Comparison of ENCODE assay signal across 9 cellular contexts in genomic region chr17:75691371-75692290, GRCh38. TPM values are rescaled to one million over a fixed set of nuclear protein-coding genes. Genes with fewer than 3 reads are reported as not detected.
DNase-seq lines count a peak whose midpoint lies in the region; ATAC-seq lines count a peak whose summit lies in the region.
"Had no signal": no experiment of that assay in that cellular context is flagged by ENCODE, and none has a peak within 500 bp of the region (broad histone marks: within the 10 kb centered on the region; RNA-seq: fewer than 3 reads in every experiment).

No MANE protein-coding gene starts in this region.

- CTCF ChIA-PET in activated CD8-positive, alpha-beta memory T cell treated with anti-CD3 and anti-CD28 coated beads, Interleukin-2, amount 10 ng/mL, durations not matched to agents 7 days and 5 days (lab: Charles Lee): interaction anchor here (0.6 to 26.3 kb wide), 5 partner anchors 16 to 59 kb away, joined by 3 to 428 read pairs (median 7); partner anchors contain the start of gene SMIM5

- no peak overlapping the region for H3K4me3 Mint-ChIP-seq in activated CD8-positive, alpha-beta memory T cell treated with anti-CD3 and anti-CD28 coated beads, Interleukin-2, amount 10 ng/mL, durations not matched to agents 7 days and 5 days
- peak overlapping the region; percentile 49 for H3K4me3 Mint-ChIP-seq in activated naive CD8-positive, alpha-beta T cell treated with anti-CD3 and anti-CD28 coated beads, Interleukin-2, amount 10 ng/mL, durations not matched to agents 7 days and 5 days
- H3K4me3 Mint-ChIP-seq: T-cell had no signal

- peaks cover 9% of the 10 kb centered on the region for H3K36me3 Mint-ChIP-seq in activated CD8-positive, alpha-beta memory T cell treated with anti-CD3 and anti-CD28 coated beads, Interleukin-2, amount 10 ng/mL, durations not matched to agents 7 days and 5 days
- peaks cover 14% of the 10 kb centered on the region for H3K36me3 Mint-ChIP-seq in activated naive CD8-positive, alpha-beta T cell treated with anti-CD3 and anti-CD28 coated beads, Interleukin-2, amount 10 ng/mL, durations not matched to agents 7 days and 5 days

- POLR2A ChIA-PET in activated naive CD8-positive, alpha-beta T cell treated with anti-CD3 and anti-CD28 coated beads, Interleukin-2, amount 10 ng/mL, durations not matched to agents 7 days and 5 days (lab: Charles Lee): interaction anchor here (0.6 kb wide), 1 partner anchor 57 kb away, joined by 3 read pairs; no protein-coding TSS in a partner anchor

- peak; percentile 57 for DNase-seq in activated CD8-positive, alpha-beta memory T cell treated with anti-CD3 and anti-CD28 coated beads, Interleukin-2, amount 10 ng/mL, durations not matched to agents 7 days and 5 days
- DNase-seq in activated CD8-positive, alpha-beta memory T cell treated with anti-CD3 and anti-CD28 coated beads, Interleukin-2, amount 50 U/mL, for 4 hours: no peak
- DNase-seq in activated naive CD8-positive, alpha-beta T cell treated with anti-CD3 and anti-CD28 coated beads, Interleukin-2, amount 10 ng/mL, durations not matched to agents 7 days and 5 days: peak; percentile 40
- DNase-seq in middle frontal gyrus (ENCODE audit: extremely low spot score, low spot score): peak; percentile 29
- no peak for DNase-seq in amniotic stem cell (lab: John Stamatoyannopoulos, UW)
- DNase-seq in GM03348 (ENCODE audit: low spot score): no peak
- DNase-seq: T-cell had no signal

- peak overlapping the region; percentile 69 for H3K27ac Mint-ChIP-seq in activated CD8-positive, alpha-beta memory T cell treated with anti-CD3 and anti-CD28 coated beads, Interleukin-2, amount 10 ng/mL, durations not matched to agents 7 days and 5 days
- H3K27ac Mint-ChIP-seq in activated naive CD8-positive, alpha-beta T cell treated with anti-CD3 and anti-CD28 coated beads, Interleukin-2, amount 10 ng/mL, durations not matched to agents 7 days and 5 days: peak overlapping the region; percentile 74

- peaks cover 43% of the 10 kb centered on the region for H3K4me1 Mint-ChIP-seq in activated CD8-positive, alpha-beta memory T cell treated with anti-CD3 and anti-CD28 coated beads, Interleukin-2, amount 10 ng/mL, durations not matched to agents 7 days and 5 days
- H3K4me1 Mint-ChIP-seq in activated naive CD8-positive, alpha-beta T cell treated with anti-CD3 and anti-CD28 coated beads, Interleukin-2, amount 10 ng/mL, durations not matched to agents 7 days and 5 days: peaks cover 41% of the 10 kb centered on the region

- H3K27ac ChIP-seq in temporal lobe (ENCODE audit: low read depth, low read length): peak overlapping the region; percentile 99

- no peaks in the 10 kb centered on the region for H3K9me3 Mint-ChIP-seq in activated CD8-positive, alpha-beta memory T cell treated with anti-CD3 and anti-CD28 coated beads, Interleukin-2, amount 10 ng/mL, durations not matched to agents 7 days and 5 days (ENCODE audit: low read depth)
- H3K9me3 Mint-ChIP-seq in activated naive CD8-positive, alpha-beta T cell treated with anti-CD3 and anti-CD28 coated beads, Interleukin-2, amount 10 ng/mL, durations not matched to agents 7 days and 5 days: no peaks in the 10 kb centered on the region
- H3K9me3 Mint-ChIP-seq: T-cell had no signal

- ATAC-seq in activated CD8-positive, alpha-beta memory T cell treated with anti-CD3 and anti-CD28 coated beads, Interleukin-2, amount 10 ng/mL, durations not matched to agents 7 days and 5 days: peak; percentile 59
- ATAC-seq in activated naive CD8-positive, alpha-beta T cell treated with anti-CD3 and anti-CD28 coated beads, Interleukin-2, amount 10 ng/mL, durations not matched to agents 7 days and 5 days (ENCODE audit: low read depth): peak; percentile 37
- ATAC-seq in GM19035 (IDR thresholded peaks at IDR 0.05; ENCODE audit: unreplicated experiment): no peak
- ATAC-seq: T-cell had no signal

- H3K27me3 Mint-ChIP-seq in activated CD8-positive, alpha-beta memory T cell treated with anti-CD3 and anti-CD28 coated beads, Interleukin-2, amount 10 ng/mL, durations not matched to agents 7 days and 5 days: no peaks in the 10 kb centered on the region
- H3K27me3 Mint-ChIP-seq in activated naive CD8-positive, alpha-beta T cell treated with anti-CD3 and anti-CD28 coated beads, Interleukin-2, amount 10 ng/mL, durations not matched to agents 7 days and 5 days: no peaks in the 10 kb centered on the region
- H3K27me3 Mint-ChIP-seq: T-cell had no signal

RNA-seq across cellular contexts. Expression of gene SAP30BP, which starts 24.5 kb away (rescaled TPM):
- total RNA-seq in activated CD8-positive, alpha-beta memory T cell treated with anti-CD3 and anti-CD28 coated beads, Interleukin-2, amount 10 ng/mL, durations not matched to agents 7 days and 5 days: 100 to 1,000 TPM in 1 of 2 experiments, 10 to 100 TPM in 1; 100.0 to 106 TPM
- 100 to 1,000 TPM; 112 to 113 TPM for total RNA-seq in activated naive CD8-positive, alpha-beta T cell treated with anti-CD3 and anti-CD28 coated beads, Interleukin-2, amount 10 ng/mL, durations not matched to agents 7 days and 5 days
- 36.1 TPM for total RNA-seq in temporal lobe

RNA-seq across cellular contexts. Expression of gene RECQL5, which starts 24.7 kb away (rescaled TPM):
- 10 to 100 TPM; 35.5 to 46.2 TPM for total RNA-seq in activated CD8-positive, alpha-beta memory T cell treated with anti-CD3 and anti-CD28 coated beads, Interleukin-2, amount 10 ng/mL, durations not matched to agents 7 days and 5 days
- total RNA-seq in activated naive CD8-positive, alpha-beta T cell treated with anti-CD3 and anti-CD28 coated beads, Interleukin-2, amount 10 ng/mL, durations not matched to agents 7 days and 5 days: 10 to 100 TPM; 49.8 to 50.8 TPM
- 6.6 TPM for total RNA-seq in temporal lobe

RNA-seq across cellular contexts. Expression of gene ITGB4, which starts 29.6 kb away (rescaled TPM):
- total RNA-seq in activated CD8-positive, alpha-beta memory T cell treated with anti-CD3 and anti-CD28 coated beads, Interleukin-2, amount 10 ng/mL, durations not matched to agents 7 days and 5 days: 1 to 10 TPM; 1.0 to 1.1 TPM
- total RNA-seq in activated naive CD8-positive, alpha-beta T cell treated with anti-CD3 and anti-CD28 coated beads, Interleukin-2, amount 10 ng/mL, durations not matched to agents 7 days and 5 days: 1 to 10 TPM; 1.0 to 1.4 TPM
- 3.7 TPM for total RNA-seq in temporal lobe

RNA-seq across cellular contexts. Expression of gene SMIM5, which starts 58.4 kb away (rescaled TPM):
- under 1 TPM in 1 of 2 experiments, not detected in 1; 0.15 TPM for total RNA-seq in activated CD8-positive, alpha-beta memory T cell treated with anti-CD3 and anti-CD28 coated beads, Interleukin-2, amount 10 ng/mL, durations not matched to agents 7 days and 5 days
- total RNA-seq in activated naive CD8-positive, alpha-beta T cell treated with anti-CD3 and anti-CD28 coated beads, Interleukin-2, amount 10 ng/mL, durations not matched to agents 7 days and 5 days: under 1 TPM; 0.26 to 0.42 TPM
- total RNA-seq in temporal lobe: 0.49 TPM

Comparison
In these comparisons a context has a peak if more than half of its experiments do, and no peak if none do; other contexts are left out.
1. DNase-seq: peak in activated CD8-positive, alpha-beta memory T cell treated with anti-CD3 and anti-CD28 coated beads, Interleukin-2, amount 10 ng/mL, durations not matched to agents 7 days and 5 days (single experiment), activated naive CD8-positive, alpha-beta T cell treated with anti-CD3 and anti-CD28 coated beads, Interleukin-2, amount 10 ng/mL, durations not matched to agents 7 days and 5 days (single experiment) and middle frontal gyrus (single experiment); none in activated CD8-positive, alpha-beta memory T cell treated with anti-CD3 and anti-CD28 coated beads, Interleukin-2, amount 50 U/mL, for 4 hours (single experiment), amniotic stem cell (single experiment) and GM03348 (single experiment).